In genomic region chr7:50418934-50419333, GRCh38 we compare ENCODE assay signal across 26 cellular contexts.
"Had no signal": no experiment of that assay in that cellular context is flagged by ENCODE, and none has a peak within 500 bp of the region (broad histone marks: within the 10 kb centered on the region; RNA-seq: fewer than 3 reads in every experiment).

No MANE protein-coding gene starts in this region.

- H3K9me3 Mint-ChIP-seq: memory B cell; mesothelial cell of epicardium; naive B cell; natural killer cell treated with Interleukin-12 subunit alpha and Interleukin-12 subunit beta and Interleukin-15 and Interleukin-18, amount 100 ng/mL, for 72 hours; neural crest cell; stimulated activated effector memory CD8-positive, alpha-beta T cell treated with anti-CD3 and anti-CD28 coated beads, Interleukin-12 subunit alpha, Interleukin-12 subunit beta, amount 100 ng/mL, for 72 hours; type B pancreatic cell had no signal

- H3K27ac ChIP-seq: dorsolateral prefrontal cortex, esophagus muscularis mucosa, left lung, neutrophil, pancreas, prostate gland, right atrium auricular region, stomach, tibial artery had no signal

- H3K9me3 ChIP-seq: esophagus muscularis mucosa, left lung, mucosa of descending colon, neutrophil, pancreas, prostate gland, right atrium auricular region, stomach, tibial artery had no signal

- H3K36me3 Mint-ChIP-seq: mesothelial cell of epicardium; naive B cell; natural killer cell treated with Interleukin-12 subunit alpha and Interleukin-12 subunit beta and Interleukin-15 and Interleukin-18, amount 100 ng/mL, for 72 hours; stimulated activated effector memory CD8-positive, alpha-beta T cell treated with anti-CD3 and anti-CD28 coated beads, Interleukin-12 subunit alpha, Interleukin-12 subunit beta, amount 100 ng/mL, for 72 hours; type B pancreatic cell had no signal

- H3K27me3 ChIP-seq: dorsolateral prefrontal cortex, esophagus muscularis mucosa, left lung, neutrophil, pancreas, right atrium auricular region, stomach, tibial artery had no signal

- ATAC-seq: mucosa of descending colon; stimulated activated effector memory CD8-positive, alpha-beta T cell treated with anti-CD3 and anti-CD28 coated beads, Interleukin-12 subunit alpha, Interleukin-12 subunit beta, amount 100 ng/mL, for 72 hours had no signal

- H3K4me1 Mint-ChIP-seq: neural crest cell had no signal

- H3K4me3 ChIP-seq: dorsolateral prefrontal cortex, esophagus muscularis mucosa, left lung, lung, mucosa of descending colon, pancreas, prostate gland, right atrium auricular region, stomach, tibial artery had no signal

- H3K27me3 Mint-ChIP-seq: memory B cell; naive B cell; natural killer cell treated with Interleukin-12 subunit alpha and Interleukin-12 subunit beta and Interleukin-15 and Interleukin-18, amount 100 ng/mL, for 72 hours had no signal

- H3K36me3 ChIP-seq: esophagus muscularis mucosa, left lung, neutrophil, pancreas, prostate gland, right atrium auricular region, stomach, tibial artery had no signal

- H3K27ac Mint-ChIP-seq: memory B cell; mesothelial cell of epicardium; natural killer cell treated with Interleukin-12 subunit alpha and Interleukin-12 subunit beta and Interleukin-15 and Interleukin-18, amount 100 ng/mL, for 72 hours; type B pancreatic cell had no signal

- DNase-seq: cerebellar nuclear complex; cortex of kidney; dorsolateral prefrontal cortex; effector CD4-positive, alpha-beta T cell; foreskin melanocyte; kidney; left lung; mucosa of descending colon; naive B cell; pancreas; stimulated activated CD4-positive, alpha-beta T cell treated with anti-CD3 and anti-CD28 coated beads, Interleukin-2, amount 100 ng/mL, for 24 hours; stimulated activated CD4-positive, alpha-beta T cell treated with anti-CD3 and anti-CD28 coated beads, Interleukin-4, amount 100 ng/mL, for 24 hours; stimulated activated naive CD4-positive, alpha-beta T cell treated with Interleukin-2 at 50 U/mL for 16 hours; stomach; tibial artery had no signal

- H3K4me1 ChIP-seq: esophagus muscularis mucosa, pancreas, prostate gland, right atrium auricular region, tibial artery had no signal

- H3K4me3 Mint-ChIP-seq: memory B cell; mesothelial cell of epicardium; natural killer cell treated with Interleukin-12 subunit alpha and Interleukin-12 subunit beta and Interleukin-15 and Interleukin-18, amount 100 ng/mL, for 72 hours; neural crest cell; stimulated activated effector memory CD8-positive, alpha-beta T cell treated with anti-CD3 and anti-CD28 coated beads, Interleukin-12 subunit alpha, Interleukin-12 subunit beta, amount 100 ng/mL, for 72 hours; type B pancreatic cell had no signal
